ENCODE assay signal across 8 cellular contexts in the genomic region with DNA sequence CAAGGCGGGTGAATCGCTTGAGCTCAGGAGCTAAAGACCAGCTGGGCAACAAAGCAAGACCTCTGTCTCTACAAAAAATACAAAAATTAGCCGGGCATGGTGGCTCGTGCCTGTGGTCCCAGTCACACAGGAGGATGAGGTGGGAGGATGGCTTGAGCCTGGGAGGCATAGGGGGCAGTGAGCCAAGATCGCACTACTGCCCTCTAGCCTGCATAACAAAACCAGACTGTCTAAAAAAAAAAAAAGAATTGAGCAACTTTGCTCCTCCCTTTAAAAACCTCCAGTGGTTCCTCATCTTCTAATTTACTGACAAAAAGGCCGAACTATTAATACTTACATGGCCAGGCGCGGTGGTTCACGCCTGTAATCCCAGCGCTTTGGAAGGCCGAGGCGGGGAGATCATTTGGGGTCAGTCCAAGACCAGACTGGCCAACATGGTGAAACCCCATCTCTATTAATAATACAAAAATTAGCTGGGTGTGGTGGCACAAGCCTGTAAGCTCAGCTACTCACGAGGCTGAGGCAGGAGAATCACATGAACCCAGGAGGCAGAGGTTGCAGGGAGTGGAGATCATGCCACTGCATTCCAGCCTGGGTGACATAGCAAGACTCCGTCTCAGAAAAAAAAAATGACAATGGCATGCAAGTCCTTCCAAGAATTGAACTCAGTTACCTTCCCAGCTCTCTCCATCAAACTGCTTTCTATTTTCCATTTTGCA. TPM values are rescaled to one million over a fixed set of nuclear protein-coding genes. Genes with fewer than 3 reads are reported as not detected.
DNase-seq lines count a peak whose midpoint lies in the region; ATAC-seq and TF ChIP-seq lines count a peak whose summit lies in the region.

No MANE protein-coding gene starts in this region.

- H3K27me3 ChIP-seq in effector memory CD4-positive, alpha-beta T cell (replicated peaks; ENCODE audit: control insufficient read depth, insufficient read depth, low read length, poor library complexity, severe bottlenecking), result no peaks in the 10 kb centered on the region

- H3K27me3 Mint-ChIP-seq in activated T-cell treated with anti-CD3 and anti-CD28 coated beads, Interleukin-2, amount 50 U/mL, for 4 hours (ENCODE audit: low read depth), result no peaks in the 10 kb centered on the region
- H3K27me3 Mint-ChIP-seq in nephron progenitor cell (ENCODE audit: low read depth, poor library complexity), result peaks cover 3% of the 10 kb centered on the region

- H3K4me3 Mint-ChIP-seq in activated T-cell treated with anti-CD3 and anti-CD28 coated beads, Interleukin-2, amount 50 U/mL, for 4 hours, result peak overlapping the region; percentile 1
- no peak overlapping the region for H3K4me3 Mint-ChIP-seq in nephron progenitor cell

- no peaks in the 10 kb centered on the region for H3K9me3 Mint-ChIP-seq in activated T-cell treated with anti-CD3 and anti-CD28 coated beads, Interleukin-2, amount 50 U/mL, for 4 hours
- H3K9me3 Mint-ChIP-seq in nephron progenitor cell, result no peaks in the 10 kb centered on the region

- ATAC-seq in activated T-cell treated with anti-CD3 and anti-CD28 coated beads, Interleukin-2, amount 50 U/mL, for 4 hours, result no peak

- H3K4me1 Mint-ChIP-seq in activated T-cell treated with anti-CD3 and anti-CD28 coated beads, Interleukin-2, amount 50 U/mL, for 4 hours (ENCODE audit: low read depth), result peaks cover 64% of the 10 kb centered on the region
- H3K4me1 Mint-ChIP-seq in nephron progenitor cell, result peaks cover 38% of the 10 kb centered on the region

- peak overlapping the region; percentile 93 for H3K27ac ChIP-seq in epithelial cell of prostate
- H3K27ac ChIP-seq in effector memory CD4-positive, alpha-beta T cell (ENCODE audit: insufficient read depth, low read length, poor library complexity, severe bottlenecking), result no peak overlapping the region

- H3K4me1 ChIP-seq in effector memory CD4-positive, alpha-beta T cell (ENCODE audit: control insufficient read depth, insufficient read depth, low read length, poor library complexity, severe bottlenecking), result peaks cover 19% of the 10 kb centered on the region

- DNase-seq in activated T-cell treated with anti-CD3 and anti-CD28 coated beads, Interleukin-2, amount 50 U/mL, for 4 hours, result no peak
- no peak for DNase-seq in activated T-cell treated with anti-CD3 and anti-CD28 coated beads, Interleukin-2, amount 50 U/mL, for 1 hour
- DNase-seq in RKO (ENCODE audit: low spot score) (peak; percentile 61), epithelial cell of prostate (ENCODE audit: low read depth, low spot score) (no peak), nephron progenitor cell (peak; percentile 11)
- DNase-seq in effector memory CD4-positive, alpha-beta T cell, result no peak
- no peak for DNase-seq in activated T-cell treated with anti-CD3 and anti-CD28 coated beads, Interleukin-2, amount 50 U/mL, for 48 hours
- no peak for DNase-seq in stimulated activated CD4-positive, alpha-beta T cell treated with anti-CD3 and anti-CD28 coated beads, Interleukin-4, amount 100 ng/mL, for 1 hour

- TF ChIP-seq CTCF in nephron progenitor cell (IDR thresholded peaks at IDR 0.05), result no peak

- H3K36me3 ChIP-seq in effector memory CD4-positive, alpha-beta T cell (ENCODE audit: control insufficient read depth, insufficient read depth, low read length), result no peaks in the 10 kb centered on the region

- H3K36me3 Mint-ChIP-seq in activated T-cell treated with anti-CD3 and anti-CD28 coated beads, Interleukin-2, amount 50 U/mL, for 4 hours (ENCODE audit: insufficient read depth), result peaks cover 15% of the 10 kb centered on the region
- peaks cover 51% of the 10 kb centered on the region for H3K36me3 Mint-ChIP-seq in nephron progenitor cell (ENCODE audit: low read depth)

- no peak overlapping the region for H3K4me3 ChIP-seq in effector memory CD4-positive, alpha-beta T cell (ENCODE audit: insufficient read depth, low read depth, low read length, poor library complexity, severe bottlenecking)

- no peaks in the 10 kb centered on the region for H3K9me3 ChIP-seq in effector memory CD4-positive, alpha-beta T cell (ENCODE audit: control insufficient read depth, low read length)

- H3K27ac Mint-ChIP-seq in nephron progenitor cell, result peak overlapping the region; percentile 85

RNA-seq across cellular contexts. Expression of gene ACBD3, which starts 4.4 kb away (rescaled TPM):
- total RNA-seq in activated T-cell treated with anti-CD3 and anti-CD28 coated beads, Interleukin-2, amount 50 U/mL, for 4 hours, result 10 to 100 TPM; 20.9 to 24.4 (median 23.9) TPM

RNA-seq across cellular contexts. Expression of gene MIXL1, which starts 41.3 kb away (rescaled TPM):
- not detected for total RNA-seq in activated T-cell treated with anti-CD3 and anti-CD28 coated beads, Interleukin-2, amount 50 U/mL, for 4 hours

Comparison
In these comparisons a context has a peak if more than half of its experiments do, and no peak if none do; other contexts are left out.
1. DNase-seq: peak in RKO (single experiment) and nephron progenitor cell (single experiment); none in activated T-cell treated with anti-CD3 and anti-CD28 coated beads, Interleukin-2, amount 50 U/mL, for 4 hours (single experiment), activated T-cell treated with anti-CD3 and anti-CD28 coated beads, Interleukin-2, amount 50 U/mL, for 1 hour (single experiment), epithelial cell of prostate (single experiment), effector memory CD4-positive, alpha-beta T cell (0 of 3), activated T-cell treated with anti-CD3 and anti-CD28 coated beads, Interleukin-2, amount 50 U/mL, for 48 hours (0 of 2) and stimulated activated CD4-positive, alpha-beta T cell treated with anti-CD3 and anti-CD28 coated beads, Interleukin-4, amount 100 ng/mL, for 1 hour (single experiment).